21 cellular contexts compared by ENCODE assay signal in the genomic region with DNA sequence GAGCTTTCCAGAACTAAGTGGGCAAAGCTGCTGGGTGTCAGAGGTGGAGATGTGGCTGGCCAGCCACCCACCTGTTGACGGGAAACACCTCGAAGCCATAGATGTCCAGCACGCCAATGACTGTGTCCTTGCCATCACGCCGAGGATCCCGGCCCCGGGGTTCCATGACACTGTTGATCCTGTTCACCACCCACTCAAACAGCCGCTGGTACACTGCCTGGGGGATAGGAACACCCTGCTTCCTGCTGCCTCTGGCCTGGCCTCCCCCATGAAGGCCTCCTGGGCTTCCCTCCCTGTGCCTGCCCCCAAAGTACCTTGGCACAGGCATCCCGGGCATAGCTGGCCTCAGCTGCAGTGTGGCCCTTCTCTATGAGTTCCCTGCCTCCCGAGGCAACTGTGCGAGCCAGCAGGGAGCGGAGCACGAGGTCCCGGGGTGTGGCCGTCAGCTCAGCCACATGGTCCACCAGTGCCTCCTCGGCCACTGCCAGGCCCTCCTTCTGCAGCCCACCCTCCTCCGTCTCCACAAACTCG. TPM values are rescaled to one million over a fixed set of nuclear protein-coding genes. Genes with fewer than 3 reads are reported as not detected.
DNase-seq lines count a peak whose midpoint lies in the region; ATAC-seq and TF ChIP-seq lines count a peak whose summit lies in the region.
"Had no signal": no experiment of that assay in that cellular context is flagged by ENCODE, and none has a peak within 500 bp of the region (broad histone marks: within the 10 kb centered on the region; RNA-seq: fewer than 3 reads in every experiment).

No MANE protein-coding gene starts in this region.

- CTCF ChIA-PET in activated B cell treated with CpG ODN at 0.5 μM for 24 hours (lab: Charles Lee), result interaction anchor here (4.9 kb wide), 1 partner anchor 166 kb away, joined by 100 read pairs; no protein-coding TSS in a partner anchor
- CTCF ChIA-PET in activated CD4-positive, alpha-beta memory T cell treated with anti-CD3 and anti-CD28 coated beads, Interleukin-2, amount 10 ng/mL, durations not matched to agents 7 days and 5 days (lab: Charles Lee), result interaction anchor here (5.8 kb wide), 1 partner anchor 166 kb away, joined by 100 read pairs; no protein-coding TSS in a partner anchor

- H3K36me3 Mint-ChIP-seq in activated CD4-positive, alpha-beta T cell treated with anti-CD3 and anti-CD28 coated beads, Interleukin-2, amount 10 ng/mL, durations not matched to agents 24 days and 14 days (ENCODE audit: low read depth), result peaks cover 69% of the 10 kb centered on the region
- peaks cover 87% of the 10 kb centered on the region for H3K36me3 Mint-ChIP-seq in activated B cell treated with CpG ODN at 0.5 μM for 24 hours (ENCODE audit: low read depth)
- peaks cover 93% of the 10 kb centered on the region for H3K36me3 Mint-ChIP-seq in activated CD4-positive, alpha-beta memory T cell treated with anti-CD3 and anti-CD28 coated beads, Interleukin-2, amount 10 ng/mL, durations not matched to agents 7 days and 5 days (ENCODE audit: low read depth)
- H3K36me3 Mint-ChIP-seq: neural progenitor cell had no signal

- H3K4me3 Mint-ChIP-seq in activated CD4-positive, alpha-beta T cell treated with anti-CD3 and anti-CD28 coated beads, Interleukin-2, amount 10 ng/mL, durations not matched to agents 24 days and 14 days, result no peak overlapping the region
- H3K4me3 Mint-ChIP-seq in activated B cell treated with CpG ODN at 0.5 μM for 24 hours, result no peak overlapping the region
- H3K4me3 Mint-ChIP-seq in activated CD4-positive, alpha-beta memory T cell treated with anti-CD3 and anti-CD28 coated beads, Interleukin-2, amount 10 ng/mL, durations not matched to agents 7 days and 5 days, result no peak overlapping the region
- H3K4me3 Mint-ChIP-seq: CD4-positive, alpha-beta memory T cell; neural progenitor cell had no signal

- no peaks in the 10 kb centered on the region for H3K9me3 Mint-ChIP-seq in activated CD4-positive, alpha-beta T cell treated with anti-CD3 and anti-CD28 coated beads, Interleukin-2, amount 10 ng/mL, durations not matched to agents 24 days and 14 days
- H3K9me3 Mint-ChIP-seq in activated B cell treated with CpG ODN at 0.5 μM for 24 hours, result no peaks in the 10 kb centered on the region
- no peaks in the 10 kb centered on the region for H3K9me3 Mint-ChIP-seq in activated CD4-positive, alpha-beta memory T cell treated with anti-CD3 and anti-CD28 coated beads, Interleukin-2, amount 10 ng/mL, durations not matched to agents 7 days and 5 days
- H3K9me3 Mint-ChIP-seq: activated T-helper 2 cell treated with anti-CD3 and anti-CD28 coated beads, Interferon-gamma antibody, Interleukin-2, Interleukin-4, amounts not matched to agents 10 μg/mL and 5 μg/mL and 100 μg/mL, durations not matched to agents 14 hours and 24 hours and 36 hours; CD4-positive, alpha-beta memory T cell; neural progenitor cell had no signal

- intact Hi-C loops in activated CD4-positive, alpha-beta T cell treated with anti-CD3 and anti-CD28 coated beads, Interleukin-2, amount 10 ng/mL, durations not matched to agents 24 days and 14 days (cut with micrococcal nuclease), result no loop called here
- intact Hi-C loops in activated B cell treated with CpG ODN at 0.5 μM for 24 hours (cut with micrococcal nuclease), result no loop called here
- intact Hi-C loops in sciatic nerve (cut with DNase I), result no loop called here

- ATAC-seq in activated B cell treated with CpG ODN at 0.5 μM for 24 hours (ENCODE audit: low read depth) (no peak), sciatic nerve (no peak)
- ATAC-seq: foreskin keratinocyte, left ventricle myocardium superior, Right ventricle myocardium inferior had no signal

- peak; percentile 10 for DNase-seq in activated CD4-positive, alpha-beta T cell treated with anti-CD3 and anti-CD28 coated beads for 48 hours
- no peak for DNase-seq in activated CD4-positive, alpha-beta T cell treated with anti-CD3 and anti-CD28 coated beads, Interleukin-2, amount 10 ng/mL, durations not matched to agents 24 days and 14 days
- DNase-seq in AG20443 (ENCODE audit: low spot score) (peak; percentile 2), activated B cell treated with CpG ODN at 0.5 μM for 24 hours (no peak), sciatic nerve (ENCODE audit: low spot score) (peak; percentile 49), NCI-H69 (lab: John Stamatoyannopoulos, UW) (no peak), inferior parietal cortex (ENCODE audit: extremely low spot score) (no peak)
- DNase-seq in activated CD4-positive, alpha-beta memory T cell treated with anti-CD3 and anti-CD28 coated beads, Interleukin-2, amount 10 ng/mL, durations not matched to agents 7 days and 5 days, result no peak
- DNase-seq: CD4-positive, alpha-beta memory T cell; esophagus squamous epithelium; foreskin keratinocyte; GOT3; head of caudate nucleus; left ventricle myocardium superior; NCI-H1048; NCI-H2107; NCI-H345; stimulated activated CD4-positive, alpha-beta T cell treated with anti-CD3 and anti-CD28 coated beads, Interleukin-2, amount 100 ng/mL, for 48 hours had no signal

- no peaks in the 10 kb centered on the region for H3K27me3 Mint-ChIP-seq in activated CD4-positive, alpha-beta T cell treated with anti-CD3 and anti-CD28 coated beads, Interleukin-2, amount 10 ng/mL, durations not matched to agents 24 days and 14 days
- H3K27me3 Mint-ChIP-seq in activated B cell treated with CpG ODN at 0.5 μM for 24 hours, result no peaks in the 10 kb centered on the region
- no peaks in the 10 kb centered on the region for H3K27me3 Mint-ChIP-seq in activated CD4-positive, alpha-beta memory T cell treated with anti-CD3 and anti-CD28 coated beads, Interleukin-2, amount 10 ng/mL, durations not matched to agents 7 days and 5 days
- H3K27me3 Mint-ChIP-seq: CD4-positive, alpha-beta memory T cell had no signal

- POLR2A ChIA-PET in activated B cell treated with CpG ODN at 0.5 μM for 24 hours (lab: Charles Lee), result interaction anchor here (4.6 kb wide), 1 partner anchor 57 kb away, joined by 41 read pairs; no protein-coding TSS in a partner anchor
- POLR2A ChIA-PET in activated CD4-positive, alpha-beta memory T cell treated with anti-CD3 and anti-CD28 coated beads, Interleukin-2, amount 10 ng/mL, durations not matched to agents 7 days and 5 days (lab: Charles Lee), result interaction anchor here (0.8 to 26.2 kb wide), 10 partner anchors 0 to 152 kb away, joined by 3 to 517 read pairs (median 4); a partner anchor contains a TSS

- peaks cover 24% of the 10 kb centered on the region for H3K4me1 Mint-ChIP-seq in activated CD4-positive, alpha-beta T cell treated with anti-CD3 and anti-CD28 coated beads, Interleukin-2, amount 10 ng/mL, durations not matched to agents 24 days and 14 days
- H3K4me1 Mint-ChIP-seq in activated B cell treated with CpG ODN at 0.5 μM for 24 hours, result peaks cover 18% of the 10 kb centered on the region
- peaks cover 49% of the 10 kb centered on the region for H3K4me1 Mint-ChIP-seq in activated CD4-positive, alpha-beta memory T cell treated with anti-CD3 and anti-CD28 coated beads, Interleukin-2, amount 10 ng/mL, durations not matched to agents 7 days and 5 days

- H3K27ac Mint-ChIP-seq in activated CD4-positive, alpha-beta T cell treated with anti-CD3 and anti-CD28 coated beads, Interleukin-2, amount 10 ng/mL, durations not matched to agents 24 days and 14 days, result no peak overlapping the region
- peak overlapping the region; percentile 12 for H3K27ac Mint-ChIP-seq in activated B cell treated with CpG ODN at 0.5 μM for 24 hours
- no peak overlapping the region for H3K27ac Mint-ChIP-seq in activated CD4-positive, alpha-beta memory T cell treated with anti-CD3 and anti-CD28 coated beads, Interleukin-2, amount 10 ng/mL, durations not matched to agents 7 days and 5 days
- H3K27ac Mint-ChIP-seq: activated T-helper 2 cell treated with anti-CD3 and anti-CD28 coated beads, Interferon-gamma antibody, Interleukin-2, Interleukin-4, amounts not matched to agents 10 μg/mL and 5 μg/mL and 100 μg/mL, durations not matched to agents 14 hours and 24 hours and 36 hours; neural progenitor cell had no signal

- TF ChIP-seq CTCF in activated B cell treated with CpG ODN at 0.5 μM for 24 hours (IDR thresholded peaks at IDR 0.05), result no peak

RNA-seq across cellular contexts. Expression of a gene that starts 8.2 kb away (rescaled TPM):
- total RNA-seq in activated CD4-positive, alpha-beta T cell treated with anti-CD3 and anti-CD28 coated beads, Interleukin-2, amount 10 ng/mL, durations not matched to agents 24 days and 14 days, result 283 and 290 TPM in 2 replicates
- total RNA-seq in activated B cell treated with CpG ODN at 0.5 μM for 24 hours, result 143 and 154 TPM in 2 replicates
- total RNA-seq in sciatic nerve, result 8.8 TPM
- total RNA-seq in activated CD4-positive, alpha-beta memory T cell treated with anti-CD3 and anti-CD28 coated beads, Interleukin-2, amount 10 ng/mL, durations not matched to agents 7 days and 5 days, result 100 to 1,000 TPM; 572 to 576 TPM

RNA-seq across cellular contexts. Expression of a gene that starts 29.4 kb away (rescaled TPM):
- total RNA-seq in activated CD4-positive, alpha-beta T cell treated with anti-CD3 and anti-CD28 coated beads, Interleukin-2, amount 10 ng/mL, durations not matched to agents 24 days and 14 days, result 59.2 and 63.1 TPM in 2 replicates
- 83.8 and 89.0 TPM in 2 replicates for total RNA-seq in activated B cell treated with CpG ODN at 0.5 μM for 24 hours
- 42.9 TPM for total RNA-seq in sciatic nerve
- 100 to 1,000 TPM; 130 to 134 TPM for total RNA-seq in activated CD4-positive, alpha-beta memory T cell treated with anti-CD3 and anti-CD28 coated beads, Interleukin-2, amount 10 ng/mL, durations not matched to agents 7 days and 5 days

Comparison
In these comparisons a context has a peak if more than half of its experiments do, and no peak if none do; other contexts are left out.
1. DNase-seq: peak in activated CD4-positive, alpha-beta T cell treated with anti-CD3 and anti-CD28 coated beads for 48 hours (single experiment), AG20443 (single experiment) and sciatic nerve (single experiment); none in activated CD4-positive, alpha-beta T cell treated with anti-CD3 and anti-CD28 coated beads, Interleukin-2, amount 10 ng/mL, durations not matched to agents 24 days and 14 days (single experiment), activated B cell treated with CpG ODN at 0.5 μM for 24 hours (single experiment), NCI-H69 (single experiment), inferior parietal cortex (single experiment) and activated CD4-positive, alpha-beta memory T cell treated with anti-CD3 and anti-CD28 coated beads, Interleukin-2, amount 10 ng/mL, durations not matched to agents 7 days and 5 days (single experiment).
2. RNA of a gene that starts 8.2 kb away (total RNA-seq): 572 to 576 TPM in activated CD4-positive, alpha-beta memory T cell treated with anti-CD3 and anti-CD28 coated beads, Interleukin-2, amount 10 ng/mL, durations not matched to agents 7 days and 5 days, 283 to 290 TPM in activated CD4-positive, alpha-beta T cell treated with anti-CD3 and anti-CD28 coated beads, Interleukin-2, amount 10 ng/mL, durations not matched to agents 24 days and 14 days and 143 to 154 TPM in activated B cell treated with CpG ODN at 0.5 μM for 24 hours; 8.8 TPM in sciatic nerve (single experiment); every median in the first group is over 10 times any median in the second.